Comparison of ENCODE assay signal across 24 cellular contexts in the genomic region with DNA sequence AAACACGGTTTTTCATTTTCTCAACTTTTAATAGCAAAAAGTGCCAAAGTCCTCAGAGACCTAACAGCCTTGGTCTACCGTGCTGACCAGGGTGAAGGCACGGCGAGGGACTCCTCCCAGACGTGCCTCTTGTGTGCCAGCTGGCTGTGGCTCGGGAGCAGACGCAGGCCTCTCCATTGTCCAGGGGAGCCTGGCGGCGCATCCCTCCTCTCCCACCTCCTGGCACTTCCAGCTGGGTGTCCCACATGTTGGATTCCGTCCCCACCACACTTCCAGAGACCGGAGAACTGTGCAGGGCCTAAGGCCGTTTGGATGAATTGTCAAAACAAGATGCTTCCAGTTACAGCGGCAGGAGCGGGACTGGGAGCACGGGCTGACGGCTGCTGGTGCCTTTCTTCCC. TPM values are rescaled to one million over a fixed set of nuclear protein-coding genes. Genes with fewer than 3 reads are reported as not detected.
A peak's percentile ranks its signal among the peaks of the same experiment; 100 is the strongest.
DNase-seq lines count a peak whose midpoint lies in the region; ATAC-seq and TF ChIP-seq lines count a peak whose summit lies in the region.
"Had no signal": no experiment of that assay in that cellular context is flagged by ENCODE, and none has a peak within 500 bp of the region (broad histone marks: within the 10 kb centered on the region; RNA-seq: fewer than 3 reads in every experiment).

No MANE protein-coding gene starts in this region.

- H3K14ac ChIP-seq in trophoblast cell (ENCODE audit: low read length) = no peak overlapping the region

- intact Hi-C loops in dorsolateral prefrontal cortex (cut with DNase I) (no loop called here), gastrocnemius medialis (cut with DNase I; ENCODE audit: low total_unique reads) (no loop called here)

- H3K4me3 Mint-ChIP-seq in HFFc6 = no peak overlapping the region
- H3K4me3 Mint-ChIP-seq in effector memory CD8-positive, alpha-beta T cell = no peak overlapping the region
- H3K4me3 Mint-ChIP-seq: neural crest cell; stimulated activated memory B cell treated with anti-CD40 and anti-IgM and Interleukin-4, amounts not matched to agents 10 μg/mL and 1 μg/mL and 100 μg/mL, for 72 hours had no signal

- H3K9me2 ChIP-seq in MM.1S (replicated peaks; ENCODE audit: insufficient read depth, low read length) = no peaks in the 10 kb centered on the region

- H3K79me1 ChIP-seq in trophoblast cell (ENCODE audit: low read length) = no peaks in the 10 kb centered on the region

- H3K27ac Mint-ChIP-seq in HFFc6 = 0 out of 2 replicates have a peak overlapping the region, but pooled peaks have one; percentile 28
- no peak overlapping the region for H3K27ac Mint-ChIP-seq in effector memory CD8-positive, alpha-beta T cell
- H3K27ac Mint-ChIP-seq: stimulated activated memory B cell treated with anti-CD40 and anti-IgM and Interleukin-4, amounts not matched to agents 10 μg/mL and 1 μg/mL and 100 μg/mL, for 72 hours had no signal

- H3K9me3 ChIP-seq in gastrocnemius medialis (no peaks in the 10 kb centered on the region), trophoblast cell (ENCODE audit: insufficient read depth, low read depth, low read length) (no peaks in the 10 kb centered on the region), MM.1S (replicated peaks; ENCODE audit: insufficient read depth, low read length) (no peaks in the 10 kb centered on the region)
- H3K9me3 ChIP-seq: mucosa of descending colon, tibial nerve had no signal

- H3F3A ChIP-seq in MM.1S (ENCODE audit: insufficient read depth, low read length) = no peaks in the 10 kb centered on the region

- H4K20me1 ChIP-seq in MM.1S (ENCODE audit: insufficient read depth, low read length) = no peaks in the 10 kb centered on the region

- no peak overlapping the region for H2BK5ac ChIP-seq in trophoblast cell (ENCODE audit: low read depth, low read length, poor library complexity)

- H2AFZ ChIP-seq in trophoblast cell (ENCODE audit: insufficient read depth, low read length, poor library complexity) = no peak overlapping the region
- no peak overlapping the region for H2AFZ ChIP-seq in MM.1S (ENCODE audit: low read length)

- in situ Hi-C loops in gastrocnemius medialis (cut with MboI; ENCODE audit: low sequenced_read_pairs in 4 of 4) = no loop called here

- WGBS in trophoblast cell (ENCODE audit: extremely low coverage, insufficient coverage, insufficient read length) = no CpG with 5 or more reads among the region's 16 CpGs

- no peak for TF ChIP-seq POLR2A in gastrocnemius medialis (IDR thresholded peaks at IDR 0.05)

- DNase-seq in HFFc6 (no peak), dorsolateral prefrontal cortex (peak in 5 of 10 donors; percentile 43 to 65 (median 53)), gastrocnemius medialis (peak in 1 of 2 donors; percentile 42), trophoblast cell (no peak), MM.1S (no peak)
- no peak for DNase-seq in effector memory CD8-positive, alpha-beta T cell
- DNase-seq: activated T-cell treated with anti-CD3 and anti-CD28 coated beads for 4 hours; amniotic stem cell; central memory CD4-positive, alpha-beta T cell; foreskin melanocyte; mucosa of descending colon; NCI-H146; NCI-H2171 treated with DMSO at 0.1 percent for 48 hours; SHP77 treated with DMSO at 0.1 percent for 48 hours had no signal

- no peaks in the 10 kb centered on the region for H3K9me3 Mint-ChIP-seq in HFFc6
- no peaks in the 10 kb centered on the region for H3K9me3 Mint-ChIP-seq in effector memory CD8-positive, alpha-beta T cell
- H3K9me3 Mint-ChIP-seq: neural crest cell; stimulated activated memory B cell treated with anti-CD40 and anti-IgM and Interleukin-4, amounts not matched to agents 10 μg/mL and 1 μg/mL and 100 μg/mL, for 72 hours had no signal

- peaks cover 37 to 41% of the 10 kb centered on the region in 2 donors for H3K4me1 ChIP-seq in gastrocnemius medialis
- H3K4me1 ChIP-seq in trophoblast cell (ENCODE audit: control insufficient read depth in 1 of 2, insufficient read depth in 2 of 2, low read length in 2 of 2) = no peaks in the 10 kb centered on the region
- no peaks in the 10 kb centered on the region for H3K4me1 ChIP-seq in MM.1S (ENCODE audit: low read length)

- TF ChIP-seq CTCF in HFFc6 (IDR thresholded peaks at IDR 0.05) (no peak), dorsolateral prefrontal cortex (IDR thresholded peaks at IDR 0.05 in 54 of 56, conservative IDR thresholded peaks at IDR 0.05 in 2 of 56; ENCODE audit: low read depth in 1 of 56, partially characterized antibody in 56 of 56) (no peak), gastrocnemius medialis (IDR thresholded peaks at IDR 0.05 in 4 of 5, conservative IDR thresholded peaks at IDR 0.05 in 1 of 5) (no peak), MM.1S (IDR thresholded peaks at IDR 0.05; ENCODE audit: low read length) (no peak)

- H3K36me3 ChIP-seq in gastrocnemius medialis (peaks cover 0 to 11% of the 10 kb centered on the region in 2 donors), trophoblast cell (ENCODE audit: control insufficient read depth in 1 of 2, insufficient read depth in 2 of 2, low read length in 2 of 2) (peaks cover 0 to 2% of the 10 kb centered on the region in 2 experiments), MM.1S (replicated peaks; ENCODE audit: insufficient read depth, low read length) (no peaks in the 10 kb centered on the region)

- no peak overlapping the region for H3K4me2 ChIP-seq in trophoblast cell (ENCODE audit: low read length)
- no peak overlapping the region for H3K4me2 ChIP-seq in MM.1S (ENCODE audit: low read depth, low read length)

- H4K12ac ChIP-seq in trophoblast cell (ENCODE audit: low read depth, low read length) = no peak overlapping the region

- H4K91ac ChIP-seq in trophoblast cell (ENCODE audit: low read depth, low read length) = no peak overlapping the region

- H3K79me2 ChIP-seq in trophoblast cell (ENCODE audit: control insufficient read depth, insufficient read depth, low read length, poor library complexity) (no peaks in the 10 kb centered on the region), MM.1S (ENCODE audit: low read length) (no peaks in the 10 kb centered on the region)

- ATAC-seq in gastrocnemius medialis = peak in 1 of 2 donors; percentile 52
- ATAC-seq in effector memory CD8-positive, alpha-beta T cell (replicated peaks) = no peak

- H3K27ac ChIP-seq in dorsolateral prefrontal cortex (peak overlapping the region in 58 of 59 donors; percentile 55 to 90 (median 81)), layer of hippocampus (ENCODE audit: low read depth, low read length) (peak overlapping the region; percentile 73), gastrocnemius medialis (peak overlapping the region; percentile 1 to 54 (median 48)), trophoblast cell (ENCODE audit: low read depth, low read length) (no peak overlapping the region), MM.1S (ENCODE audit: low read length) (no peak overlapping the region)
- H3K27ac ChIP-seq: HL-60, tibial nerve had no signal

- H3K27me3 ChIP-seq in dorsolateral prefrontal cortex (no peaks in the 10 kb centered on the region), layer of hippocampus (ENCODE audit: control insufficient read depth, insufficient read depth, low read length) (no peaks in the 10 kb centered on the region), gastrocnemius medialis (no peaks in the 10 kb centered on the region), trophoblast cell (ENCODE audit: insufficient read depth, low read length) (no peaks in the 10 kb centered on the region), MM.1S (replicated peaks; ENCODE audit: insufficient read depth, low read length) (no peaks in the 10 kb centered on the region)
- H3K27me3 ChIP-seq: tibial nerve had no signal

- H3K18ac ChIP-seq in trophoblast cell (ENCODE audit: low read length) = no peak overlapping the region

- no peak overlapping the region for H3K4ac ChIP-seq in trophoblast cell (ENCODE audit: low read depth, low read length)

- H3K4me3 ChIP-seq in dorsolateral prefrontal cortex (peak overlapping the region in 10 of 59 donors; percentile 0 to 24 (median 13)), gastrocnemius medialis (no peak overlapping the region), trophoblast cell (ENCODE audit: low read depth, low read length) (no peak overlapping the region), MM.1S (ENCODE audit: low read length) (no peak overlapping the region)
- H3K4me3 ChIP-seq: mucosa of descending colon, tibial nerve had no signal

- H3K9ac ChIP-seq in trophoblast cell (ENCODE audit: low read length) (no peak overlapping the region), MM.1S (ENCODE audit: low read length) (no peak overlapping the region)

- no peak overlapping the region for H3K23ac ChIP-seq in trophoblast cell (ENCODE audit: low read length)

- no peaks in the 10 kb centered on the region; the same call in 1 of the 2 replicates for H3K4me1 Mint-ChIP-seq in HFFc6 (ENCODE audit: low read depth)
- peaks cover 5 to 10% of the 10 kb centered on the region in 2 donors for H3K4me1 Mint-ChIP-seq in effector memory CD8-positive, alpha-beta T cell (ENCODE audit: low read depth in 2 of 2)
- H3K4me1 Mint-ChIP-seq: neural crest cell had no signal

- H4K8ac ChIP-seq in trophoblast cell (ENCODE audit: low read depth, low read length) = no peak overlapping the region

- no peak overlapping the region for H2BK12ac ChIP-seq in trophoblast cell (ENCODE audit: low read length)

- H3K27me3 Mint-ChIP-seq in HFFc6 (ENCODE audit: insufficient read depth) = no peaks in the 10 kb centered on the region; the same call in 1 of the 2 replicates
- H3K27me3 Mint-ChIP-seq in effector memory CD8-positive, alpha-beta T cell = no peaks in the 10 kb centered on the region
- H3K27me3 Mint-ChIP-seq: stimulated activated memory B cell treated with anti-CD40 and anti-IgM and Interleukin-4, amounts not matched to agents 10 μg/mL and 1 μg/mL and 100 μg/mL, for 72 hours had no signal

- H3K36me3 Mint-ChIP-seq in HFFc6 (ENCODE audit: low read depth) = peaks cover 5% of the 10 kb centered on the region; the same call in 1 of the 2 replicates
- H3K36me3 Mint-ChIP-seq in effector memory CD8-positive, alpha-beta T cell (ENCODE audit: insufficient read depth) = peaks cover 7% of the 10 kb centered on the region

- H2BK120ac ChIP-seq in trophoblast cell (ENCODE audit: insufficient read depth, low read length, poor library complexity) = no peak overlapping the region

- H2AK5ac ChIP-seq in trophoblast cell (ENCODE audit: low read length) = no peak overlapping the region

RNA-seq across cellular contexts. Expression of gene CDPF1, which starts 11.6 kb away (rescaled TPM):
- 1 to 10 TPM; 6.4 to 9.3 (median 7.6) TPM for total RNA-seq in HFFc6 (2021; fragmentation: NEBNext Ultra II Directional; extraction: Animal tissue kit (Norgen Biotek cat#: 25700))
- total RNA-seq in dorsolateral prefrontal cortex = 10 to 100 TPM in 18 of 120 experiments, 1 to 10 TPM in 102; 3.3 to 15.3 (median 7.3) TPM
- 10 to 100 TPM in 2 of 4 donors, 1 to 10 TPM in 2; 6.3 to 18.8 (median 12.5) TPM for total RNA-seq in gastrocnemius medialis
- polyA plus RNA-seq in trophoblast cell (2013) = 5.5 and 5.9 TPM in 2 replicates

RNA-seq across cellular contexts. Expression of gene PKDREJ, which starts 24.6 kb away (rescaled TPM):
- total RNA-seq in HFFc6 (2021; fragmentation: NEBNext Ultra II Directional; extraction: Animal tissue kit (Norgen Biotek cat#: 25700)) = not detected
- under 1 TPM in 71 of 120 experiments, not detected in 49; 0.04 to 0.38 (median 0.10) TPM for total RNA-seq in dorsolateral prefrontal cortex
- not detected for total RNA-seq in gastrocnemius medialis
- under 0.01 TPM in 2 replicates for polyA plus RNA-seq in trophoblast cell (2013)
- total RNA-seq: epithelial cell of proximal tubule; IMR-90; M059J; OCI-LY7; T-helper 1 cell treated with Interleukin-12 subunit alpha and Interleukin-12 subunit beta and Interleukin-4 antibody, amounts not matched to agents 30 ng/mL and 1 ng/mL, for 36 hours had no signal

RNA-seq across cellular contexts. Expression of gene TTC38, which starts 29.3 kb away (rescaled TPM):
- 10 to 100 TPM; 31.2 to 38.6 (median 36.6) TPM for total RNA-seq in HFFc6 (2021; fragmentation: NEBNext Ultra II Directional; extraction: Animal tissue kit (Norgen Biotek cat#: 25700))
- total RNA-seq in dorsolateral prefrontal cortex (10 to 100 TPM in 105 of 120 experiments, 1 to 10 TPM in 15; 5.5 to 42.2 (median 14.9) TPM), gastrocnemius medialis (10 to 100 TPM; 30.4 to 58.3 (median 43.1) TPM)
- polyA plus RNA-seq in trophoblast cell (2013) = 11.4 and 12.4 TPM in 2 replicates

RNA-seq across cellular contexts. Expression of gene GTSE1, which starts 58.1 kb away (rescaled TPM):
- 10 to 100 TPM; 12.4 to 30.5 (median 27.9) TPM for total RNA-seq in HFFc6 (2021; fragmentation: NEBNext Ultra II Directional; extraction: Animal tissue kit (Norgen Biotek cat#: 25700))
- 1 to 10 TPM in 12 of 120 experiments, under 1 TPM in 101, not detected in 7; 0.11 to 1.3 (median 0.53) TPM for total RNA-seq in dorsolateral prefrontal cortex
- under 1 TPM in 2 of 4 donors, not detected in 2; 0.13 to 0.49 TPM for total RNA-seq in gastrocnemius medialis
- polyA plus RNA-seq in trophoblast cell (2013) = 20.9 and 23.5 TPM in 2 replicates

Comparison
In these comparisons a context has a peak if more than half of its experiments do, and no peak if none do; other contexts are left out.
1. H3K27ac ChIP-seq: peak in dorsolateral prefrontal cortex (58 of 59), layer of hippocampus (single experiment) and gastrocnemius medialis (4 of 4); none in trophoblast cell (single experiment) and MM.1S (single experiment).